ENCODE assay signal across 12 cellular contexts in genomic region chr7:92131764-92132330, GRCh38. TPM values are rescaled to one million over a fixed set of nuclear protein-coding genes. Genes with fewer than 3 reads are reported as not detected.
DNase-seq lines count a peak whose midpoint lies in the region; TF ChIP-seq lines count a peak whose summit lies in the region.
"Had no signal": no experiment of that assay in that cellular context is flagged by ENCODE, and none has a peak within 500 bp of the region (broad histone marks: within the 10 kb centered on the region; RNA-seq: fewer than 3 reads in every experiment).

No MANE protein-coding gene starts in this region.

- no peak overlapping the region for H3K18ac ChIP-seq in H9 (ENCODE audit: insufficient read length, low read depth, low read length)

- TF ChIP-seq CTCF in H9 (conservative IDR thresholded peaks at IDR 0.05) (no peak), neural progenitor cell (IDR thresholded peaks at IDR 0.05) (no peak)

- no peak overlapping the region for H4K91ac ChIP-seq in H9 (ENCODE audit: insufficient read length, low read depth, low read length)

- H3K4me3 Mint-ChIP-seq in H9 (peak overlapping the region; percentile 3 to 65; a peak in 3 of 5 replicates), neural progenitor cell (peak overlapping the region; percentile 66)

- H3K4me3 ChIP-seq in NT2/D1 (ENCODE audit: insufficient read length, low read depth) (peak overlapping the region; percentile 5), endocrine pancreas (ENCODE audit: control insufficient read depth, insufficient read depth, low read length) (peak overlapping the region; percentile 63), neural progenitor cell (peak overlapping the region; percentile 95), HAP-1 (no peak overlapping the region)
- H3K4me3 ChIP-seq: tibial nerve had no signal

- H4K20me1 ChIP-seq in H9 (ENCODE audit: control insufficient read depth, insufficient read depth, insufficient read length) (no peaks in the 10 kb centered on the region), neural progenitor cell (ENCODE audit: low read depth) (peaks cover 38% of the 10 kb centered on the region)

- H3K27me3 Mint-ChIP-seq in H9 (ENCODE audit: low read depth) (no peaks in the 10 kb centered on the region), neural progenitor cell (ENCODE audit: insufficient read depth, low read depth) (peaks cover 11% of the 10 kb centered on the region)

- H3F3A ChIP-seq in neural progenitor cell (ENCODE audit: low read depth), result peaks cover 19% of the 10 kb centered on the region

- no peaks in the 10 kb centered on the region for H3K9me3 ChIP-seq in H9 (ENCODE audit: control insufficient read depth, low read depth, low read length)
- no peaks in the 10 kb centered on the region for H3K9me3 ChIP-seq in NT2/D1 (ENCODE audit: insufficient read depth, low read length)
- H3K9me3 ChIP-seq in endocrine pancreas (ENCODE audit: control insufficient read depth, low read length), result no peaks in the 10 kb centered on the region
- H3K9me3 ChIP-seq in neural progenitor cell (ENCODE audit: low read depth), result no peaks in the 10 kb centered on the region
- H3K9me3 ChIP-seq in HAP-1, result no peaks in the 10 kb centered on the region
- H3K9me3 ChIP-seq: tibial nerve had no signal

- H3K4me1 Mint-ChIP-seq in H9, result peaks cover 19 to 27% of the 10 kb centered on the region in 2 experiments
- H3K4me1 Mint-ChIP-seq in neural progenitor cell, result peaks cover 31% of the 10 kb centered on the region

- H3K27me3 ChIP-seq in H9 (ENCODE audit: insufficient read depth, low read length) (no peaks in the 10 kb centered on the region), NT2/D1 (ENCODE audit: insufficient read depth, insufficient read length) (no peaks in the 10 kb centered on the region), endocrine pancreas (ENCODE audit: control insufficient read depth, insufficient read depth, low read length) (no peaks in the 10 kb centered on the region), neural progenitor cell (no peaks in the 10 kb centered on the region), HAP-1 (ENCODE audit: low read depth) (no peaks in the 10 kb centered on the region)
- H3K27me3 ChIP-seq: tibial nerve had no signal

- no peak overlapping the region for H3T11ph ChIP-seq in H9 (ENCODE audit: low read length)

- no peaks in the 10 kb centered on the region; the same call in 1 of the 2 replicates for H3K4me1 ChIP-seq in H9 (ENCODE audit: insufficient read depth, low read length)
- no peaks in the 10 kb centered on the region for H3K4me1 ChIP-seq in NT2/D1 (ENCODE audit: insufficient read depth, insufficient read length)
- peaks cover 26% of the 10 kb centered on the region for H3K4me1 ChIP-seq in endocrine pancreas (ENCODE audit: control insufficient read depth, insufficient read depth, low read length)
- H3K4me1 ChIP-seq in neural progenitor cell, result peaks cover 24% of the 10 kb centered on the region
- peaks cover 16% of the 10 kb centered on the region for H3K4me1 ChIP-seq in HAP-1

- H3K23me2 ChIP-seq in H9 (ENCODE audit: insufficient read length, low read depth, low read length, poor library complexity, severe bottlenecking), result no peaks in the 10 kb centered on the region

- H3K36me3 ChIP-seq in NT2/D1 (ENCODE audit: insufficient read depth, insufficient read length, low read length), result peaks cover 38% of the 10 kb centered on the region
- no peaks in the 10 kb centered on the region for H3K36me3 ChIP-seq in endocrine pancreas (ENCODE audit: control insufficient read depth, insufficient read depth, low read length)
- H3K36me3 ChIP-seq in neural progenitor cell, result peaks cover 33% of the 10 kb centered on the region
- peaks cover 40% of the 10 kb centered on the region for H3K36me3 ChIP-seq in HAP-1 (replicated peaks)

- H2BK20ac ChIP-seq in H9 (ENCODE audit: low read depth, low read length, poor library complexity, severe bottlenecking), result no peak overlapping the region

- no peak overlapping the region for H2BK120ac ChIP-seq in H9 (ENCODE audit: low read depth, low read length, poor library complexity, severe bottlenecking)

- in situ Hi-C loops in HAP-1 (cut with MboI; ENCODE audit: low sequenced_read_pairs), result no loop called here

- H3K23ac ChIP-seq in H9 (ENCODE audit: insufficient read length, low read depth, low read length), result no peak overlapping the region

- H3K27ac ChIP-seq in H9 (ENCODE audit: insufficient read length, low read depth, low read length) (no peak overlapping the region), neural progenitor cell (no peak overlapping the region)

- peaks cover 22 to 45% (median 34%) of the 10 kb centered on the region in 3 experiments; a peak in 6 of 7 replicates for H3K36me3 Mint-ChIP-seq in H9 (ENCODE audit: insufficient read depth in 1 of 3, low read depth in 3 of 3)
- H3K36me3 Mint-ChIP-seq in neural progenitor cell, result peaks cover 36% of the 10 kb centered on the region

- H3K9ac ChIP-seq in H9 (ENCODE audit: extremely low read depth, insufficient read length, low read length) (no peak overlapping the region), NT2/D1 (ENCODE audit: insufficient read length, low read depth) (no peak overlapping the region), endocrine pancreas (ENCODE audit: control insufficient read depth, insufficient read depth, low read length) (no peak overlapping the region), neural progenitor cell (no peak overlapping the region)

- H2BK15ac ChIP-seq in H9 (ENCODE audit: low read depth, low read length), result no peak overlapping the region

- H2AFZ ChIP-seq in H9 (ENCODE audit: low read length) (no peak overlapping the region), neural progenitor cell (replicated peaks) (no peak overlapping the region)

- no peak overlapping the region for H4K5ac ChIP-seq in H9 (ENCODE audit: insufficient read length, low read depth, low read length)

- H2AK5ac ChIP-seq in H9 (ENCODE audit: insufficient read length, low read length), result no peak overlapping the region

- DNase-seq in H9 (no peak), NT2/D1 (ENCODE audit: low read depth, low spot score) (no peak), neural progenitor cell (ENCODE audit: low spot score) (no peak), ecto neural progenitor cell (ENCODE audit: low spot score) (no peak), HAP-1 (ENCODE audit: low spot score in 2 of 2) (no peak), KG1 (lab: John Stamatoyannopoulos, UW) (no peak), RKO (ENCODE audit: low spot score) (no peak)
- DNase-seq: amniotic stem cell, kidney glomerular epithelial cell had no signal

- H3K79me2 ChIP-seq in H9 (ENCODE audit: insufficient read depth, low read length), result peaks cover 28% of the 10 kb centered on the region; the same call in 1 of the 2 replicates
- peaks cover 64% of the 10 kb centered on the region for H3K79me2 ChIP-seq in neural progenitor cell (ENCODE audit: low read depth)

- no peak overlapping the region for H2BK5ac ChIP-seq in H9 (ENCODE audit: insufficient read length, low read length)

- no peak overlapping the region for H3K14ac ChIP-seq in H9 (ENCODE audit: insufficient read depth, low read length)

- no peak overlapping the region; a peak in 1 of 7 replicates for H3K27ac Mint-ChIP-seq in H9
- H3K27ac Mint-ChIP-seq in neural progenitor cell, result no peak overlapping the region

- H4K8ac ChIP-seq in H9 (replicated peaks; ENCODE audit: insufficient read length, low read depth, low read length), result no peak overlapping the region

- H2BK12ac ChIP-seq in H9 (ENCODE audit: insufficient read length, low read depth, low read length), result no peak overlapping the region

- H3K4me2 ChIP-seq in H9 (ENCODE audit: insufficient read depth, insufficient read length, low read length), result peak overlapping the region; percentile 89
- peak overlapping the region; percentile 81 for H3K4me2 ChIP-seq in neural progenitor cell

- H3K9me3 Mint-ChIP-seq in H9 (no peaks in the 10 kb centered on the region), neural progenitor cell (peaks cover 5% of the 10 kb centered on the region)

- H3K4ac ChIP-seq in H9 (ENCODE audit: low read depth, low read length), result no peak overlapping the region

- WGBS in H9 (ENCODE audit: extremely low coverage, insufficient read length, low lambda C conversion rate), result no CpG with 5 or more reads among the region's 4 CpGs

- no peaks in the 10 kb centered on the region for H3K79me1 ChIP-seq in H9 (ENCODE audit: insufficient read depth, low read depth, low read length, poor library complexity, severe bottlenecking)

- H3K56ac ChIP-seq in H9 (ENCODE audit: insufficient read length, low read depth, low read length), result no peak overlapping the region

RNA-seq across cellular contexts. Expression of gene CYP51A1, which starts 2.4 kb away (rescaled TPM):
- total RNA-seq in H9 (2021) (80.0 and 84.8 TPM in 2 replicates), neural progenitor cell (ENCODE audit: low replicate concordance) (93.2 and 130 TPM in 2 replicates)

RNA-seq across cellular contexts. Expression of gene LRRD1, which starts 47.1 kb away (rescaled TPM):
- total RNA-seq in H9 (2021) (not detected in 2 replicates), neural progenitor cell (ENCODE audit: low replicate concordance) (not detected in 2 replicates)
- total RNA-seq: esophagus mucosa had no signal
